ENCODE assay signal across 7 cellular contexts in genomic region chrX:37350034-37350365, GRCh38. TPM values are rescaled to one million over a fixed set of nuclear protein-coding genes. Genes with fewer than 3 reads are reported as not detected.
A peak's percentile ranks its signal among the peaks of the same experiment; 100 is the strongest.
DNase-seq lines count a peak whose midpoint lies in the region; ATAC-seq and TF ChIP-seq lines count a peak whose summit lies in the region.

No MANE protein-coding gene starts in this region.

- ATAC-seq in left lung (no peak), thoracic aorta (ENCODE audit: insufficient number of reproducible peaks, low FRiP score, low read depth) (no peak), GM21737 (IDR thresholded peaks at IDR 0.05; ENCODE audit: unreplicated experiment) (no peak), HG03571 (IDR thresholded peaks at IDR 0.05; ENCODE audit: unreplicated experiment) (no peak)

- H3K4me3 ChIP-seq in left lung (peak overlapping the region; percentile 49 to 51), thoracic aorta (peak overlapping the region; percentile 87)

- no peaks in the 10 kb centered on the region for H3K4me1 ChIP-seq in left lung
- no peaks in the 10 kb centered on the region for H3K4me1 ChIP-seq in thoracic aorta (ENCODE audit: control insufficient read depth in 1 of 2, low read depth in 2 of 2)

- TF ChIP-seq CTCF in left lung (IDR thresholded peaks at IDR 0.05) (no peak), thoracic aorta (IDR thresholded peaks at IDR 0.05) (no peak)

- intact Hi-C loops in left lung (cut with DNase I), result no loop called here

- no peaks in the 10 kb centered on the region for H3K36me3 ChIP-seq in left lung
- no peaks in the 10 kb centered on the region for H3K36me3 ChIP-seq in thoracic aorta

- H3K27me3 ChIP-seq in left lung (peaks cover 0 to 11% of the 10 kb centered on the region in 2 donors), thoracic aorta (replicated peaks; ENCODE audit: insufficient read depth) (no peaks in the 10 kb centered on the region)

- DNase-seq in KG1 (lab: John Stamatoyannopoulos, UW) (peak; percentile 1), T47D (ENCODE audit: low read depth in 1 of 2, low spot score in 1 of 2) (peak; percentile 30 to 36), left lung (no peak), thoracic aorta (ENCODE audit: low spot score) (no peak), NCI-H1417 treated with DMSO at 0.1 percent for 48 hours (lab: John Stamatoyannopoulos, UW) (no peak)

- H3K27ac ChIP-seq in left lung, result peak overlapping the region; percentile 70 to 73
- peak overlapping the region; percentile 63 to 76 for H3K27ac ChIP-seq in thoracic aorta

- in situ Hi-C loops in T47D (cut with HindIII; ENCODE audit: low pct_unique_long_range_greater_than_20kb, low sequenced_read_pairs), result no loop called here

- H3K9me3 ChIP-seq in left lung, result no peaks in the 10 kb centered on the region
- H3K9me3 ChIP-seq in thoracic aorta, result no peaks in the 10 kb centered on the region

RNA-seq across cellular contexts. Expression of gene PRRG1, which starts 0.8 kb away (rescaled TPM):
- 1 to 10 TPM; 8.6 to 9.8 TPM for total RNA-seq in left lung
- total RNA-seq in thoracic aorta, result 10 to 100 TPM in 1 of 2 donors, 1 to 10 TPM in 1; 7.2 to 15.2 TPM

Comparison
In these comparisons a context has a peak if more than half of its experiments do, and no peak if none do; other contexts are left out.
1. DNase-seq: peak in KG1 (single experiment) and T47D (2 of 2); none in left lung (0 of 2), thoracic aorta (single experiment) and NCI-H1417 treated with DMSO at 0.1 percent for 48 hours (single experiment).